ENCODE assay signal across 8 cellular contexts in the genomic region with DNA sequence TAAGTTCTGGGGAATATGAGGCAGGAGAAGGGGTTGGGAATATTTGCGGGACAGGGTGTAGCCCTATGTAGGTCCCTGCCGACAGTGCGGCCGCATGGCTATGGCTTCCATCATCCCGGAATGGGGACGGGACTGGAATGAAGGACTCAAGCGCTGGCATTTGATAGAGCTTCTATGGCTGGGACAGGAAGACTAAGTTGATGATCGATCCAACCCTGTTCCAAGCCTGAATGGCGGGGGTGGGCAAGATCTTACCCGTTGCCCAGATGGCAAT. TPM values are rescaled to one million over a fixed set of nuclear protein-coding genes. Genes with fewer than 3 reads are reported as not detected.
A peak's percentile ranks its signal among the peaks of the same experiment; 100 is the strongest.
DNase-seq lines count a peak whose midpoint lies in the region; ATAC-seq and TF ChIP-seq lines count a peak whose summit lies in the region.

No MANE protein-coding gene starts in this region.

- H3K4me1 ChIP-seq in tibial artery, result peaks cover 0 to 39% (median 28%) of the 10 kb centered on the region in 4 donors
- peaks cover 40% of the 10 kb centered on the region for H3K4me1 ChIP-seq in body of pancreas

- H3K36me3 Mint-ChIP-seq in activated naive CD4-positive, alpha-beta T cell treated with anti-CD3 and anti-CD28 coated beads, Interleukin-2, amount 10 ng/mL, durations not matched to agents 7 days and 5 days, result peaks cover 1% of the 10 kb centered on the region
- H3K36me3 Mint-ChIP-seq in activated naive CD8-positive, alpha-beta T cell, result no peaks in the 10 kb centered on the region

- H3K27ac ChIP-seq in layer of hippocampus (ENCODE audit: low read depth, low read length), result peak overlapping the region; percentile 66
- no peak overlapping the region for H3K27ac ChIP-seq in tibial artery
- peak overlapping the region in 2 of 4 donors; percentile 22 to 68 for H3K27ac ChIP-seq in body of pancreas

- no peak for TF ChIP-seq POLR2A in body of pancreas (IDR thresholded peaks at IDR 0.05)

- peaks cover 92% of the 10 kb centered on the region for H3K27me3 Mint-ChIP-seq in activated naive CD4-positive, alpha-beta T cell treated with anti-CD3 and anti-CD28 coated beads, Interleukin-2, amount 10 ng/mL, durations not matched to agents 7 days and 5 days
- H3K27me3 Mint-ChIP-seq in activated naive CD8-positive, alpha-beta T cell, result peaks cover 16% of the 10 kb centered on the region

- H3K4me3 ChIP-seq in tibial artery (peak overlapping the region; percentile 38 to 52), body of pancreas (no peak overlapping the region)

- 2 to 31% methylated on average over 7 to 10 of the region's 10 CpGs for WGBS in body of pancreas, 2 donors

- H3K9me3 ChIP-seq in tibial artery (no peaks in the 10 kb centered on the region), body of pancreas (no peaks in the 10 kb centered on the region)

- H3K27ac Mint-ChIP-seq in activated naive CD4-positive, alpha-beta T cell treated with anti-CD3 and anti-CD28 coated beads, Interleukin-2, amount 10 ng/mL, durations not matched to agents 7 days and 5 days, result no peak overlapping the region
- H3K27ac Mint-ChIP-seq in activated naive CD8-positive, alpha-beta T cell, result no peak overlapping the region

- no peaks in the 10 kb centered on the region for H3K36me3 ChIP-seq in tibial artery
- H3K36me3 ChIP-seq in body of pancreas (replicated peaks in 1 of 2; ENCODE audit: insufficient read depth in 1 of 2, low read depth in 2 of 2), result no peaks in the 10 kb centered on the region

- intact Hi-C loops in tibial artery (cut with DNase I; ENCODE audit: low total_unique reads) (loop anchor here (5.0 kb wide), 1 partner anchor 109 kb away; no protein-coding TSS in a partner anchor), body of pancreas (cut with DNase I) (loop anchor here (5.0 kb wide), 1 partner anchor 39 kb away; no protein-coding TSS in a partner anchor)

- no peak for DNase-seq in activated naive CD4-positive, alpha-beta T cell treated with anti-CD3 and anti-CD28 coated beads, Interleukin-2, amount 10 ng/mL, durations not matched to agents 7 days and 5 days
- no peak for DNase-seq in activated naive CD4-positive, alpha-beta T cell (lab: John Stamatoyannopoulos, UW)
- DNase-seq in tibial artery (no peak), NCI-H1048 (lab: John Stamatoyannopoulos, UW) (no peak), body of pancreas (no peak)

- ATAC-seq in body of pancreas (no peak), GM19452 (IDR thresholded peaks at IDR 0.05; ENCODE audit: unreplicated experiment) (no peak)

- no peaks in the 10 kb centered on the region for H3K9me3 Mint-ChIP-seq in activated naive CD4-positive, alpha-beta T cell treated with anti-CD3 and anti-CD28 coated beads, Interleukin-2, amount 10 ng/mL, durations not matched to agents 7 days and 5 days
- no peaks in the 10 kb centered on the region for H3K9me3 Mint-ChIP-seq in activated naive CD8-positive, alpha-beta T cell (ENCODE audit: low read depth)

- peak overlapping the region; percentile 73 for H3K4me3 Mint-ChIP-seq in activated naive CD4-positive, alpha-beta T cell treated with anti-CD3 and anti-CD28 coated beads, Interleukin-2, amount 10 ng/mL, durations not matched to agents 7 days and 5 days
- H3K4me3 Mint-ChIP-seq in activated naive CD8-positive, alpha-beta T cell, result peak overlapping the region; percentile 96

- H3K4me1 Mint-ChIP-seq in activated naive CD4-positive, alpha-beta T cell treated with anti-CD3 and anti-CD28 coated beads, Interleukin-2, amount 10 ng/mL, durations not matched to agents 7 days and 5 days, result peaks cover 34% of the 10 kb centered on the region
- peaks cover 29% of the 10 kb centered on the region for H3K4me1 Mint-ChIP-seq in activated naive CD8-positive, alpha-beta T cell (ENCODE audit: low read depth)

- H3K27me3 ChIP-seq in layer of hippocampus (ENCODE audit: control insufficient read depth, insufficient read depth, low read length) (peaks cover 4% of the 10 kb centered on the region), tibial artery (peaks cover 7 to 84% of the 10 kb centered on the region in 2 donors), body of pancreas (peaks cover 0 to 20% of the 10 kb centered on the region in 2 donors)

- no peak for TF ChIP-seq CTCF in tibial artery (IDR thresholded peaks at IDR 0.05)
- TF ChIP-seq CTCF in body of pancreas (IDR thresholded peaks at IDR 0.05), result no peak

- CTCF ChIA-PET in activated naive CD4-positive, alpha-beta T cell treated with anti-CD3 and anti-CD28 coated beads, Interleukin-2, amount 10 ng/mL, durations not matched to agents 7 days and 5 days (lab: Charles Lee), result interaction anchor here (0.8 to 8.6 kb wide), 20 partner anchors 8 to 177 kb away, joined by 3 to 154 read pairs (median 8); partner anchors contain the start of genes EPOP and SRCIN1

RNA-seq across cellular contexts. Expression of gene SRCIN1, which starts 47.1 kb away (rescaled TPM):
- 10 to 100 TPM; 11.2 to 19.8 TPM for total RNA-seq in body of pancreas

Comparison
In these comparisons a context has a peak if more than half of its experiments do, and no peak if none do; other contexts are left out.
1. H3K4me3 ChIP-seq: peak in tibial artery (2 of 2); none in body of pancreas (0 of 2).